ENCODE assay signal across 10 cellular contexts in the genomic region with DNA sequence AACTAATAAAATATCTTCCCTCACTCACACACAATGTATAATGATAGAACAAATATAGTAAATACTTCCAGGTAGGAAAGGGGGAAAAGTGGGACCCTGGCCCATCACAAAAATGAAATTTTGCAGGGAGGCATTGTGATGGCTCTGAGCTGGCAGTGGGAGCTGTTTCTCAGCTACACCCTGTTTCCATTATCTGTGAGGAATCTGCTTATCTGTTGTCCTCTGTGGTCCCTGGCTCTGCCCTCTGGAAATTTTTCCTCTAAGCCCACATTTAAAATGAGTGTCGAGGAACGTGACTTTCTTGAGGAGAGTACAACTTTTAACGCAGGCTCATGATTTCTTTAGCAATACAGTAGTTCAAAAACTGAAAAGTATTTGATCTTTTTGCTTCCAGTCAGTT.
"Had no signal": no experiment of that assay in that cellular context is flagged by ENCODE, and none has a peak within 500 bp of the region (broad histone marks: within the 10 kb centered on the region; RNA-seq: fewer than 3 reads in every experiment).

No MANE protein-coding gene starts in this region.

- H3K27ac ChIP-seq: GM23248, KMS-11 had no signal

- ATAC-seq: HCT116 had no signal

- FAIRE-seq: H54, HTR-8/SVneo had no signal

- DNase-seq: GM23248, GOT3, HFFc6, IMR-90, KBM-7 had no signal

- H3K36me3 ChIP-seq: HAP-1 had no signal

- H3K4me2 ChIP-seq: KMS-11 had no signal

- H3K9me3 ChIP-seq: HAP-1 had no signal

- H3K4me3 ChIP-seq: GM23248, HAP-1 had no signal

- H3K9ac ChIP-seq: GM23248, KMS-11 had no signal

- H2AFZ ChIP-seq: GM23248 had no signal
